Comparison of ENCODE assay signal across 14 cellular contexts in the genomic region with DNA sequence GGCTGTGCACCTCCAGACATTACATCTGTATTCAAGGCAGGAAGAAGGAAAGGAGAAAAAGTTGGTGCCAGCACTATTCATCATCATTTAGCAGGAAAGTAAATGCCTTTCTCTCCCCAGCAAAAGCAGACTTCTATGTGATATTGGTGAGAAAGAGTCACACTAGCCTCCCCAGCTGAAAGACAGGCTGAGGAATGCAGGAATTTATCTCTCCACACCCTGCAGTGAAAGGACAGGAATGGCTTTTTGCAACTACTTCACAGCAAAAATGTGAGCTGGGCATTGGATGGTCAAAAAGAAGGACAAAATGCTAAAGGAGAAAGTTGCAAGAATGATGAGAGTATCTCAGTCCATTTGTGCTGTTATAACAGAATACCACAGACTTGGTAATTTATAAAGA.
"Had no signal": no experiment of that assay in that cellular context is flagged by ENCODE, and none has a peak within 500 bp of the region (broad histone marks: within the 10 kb centered on the region; RNA-seq: fewer than 3 reads in every experiment).

No MANE protein-coding gene starts in this region.

- H3K9me3 ChIP-seq: neutrophil, thoracic aorta had no signal

- H3K4me1 Mint-ChIP-seq: naive thymus-derived CD8-positive, alpha-beta T cell had no signal

- H3K27ac ChIP-seq: heart left ventricle, neutrophil, skin epidermis, stomach, thoracic aorta had no signal

- H3K4me1 ChIP-seq: heart left ventricle, stomach had no signal

- H3K36me3 ChIP-seq: heart left ventricle, neutrophil, stomach, thoracic aorta had no signal

- H3K27ac Mint-ChIP-seq: naive thymus-derived CD8-positive, alpha-beta T cell had no signal

- H3K36me3 Mint-ChIP-seq: naive thymus-derived CD8-positive, alpha-beta T cell had no signal

- H3K27me3 ChIP-seq: heart left ventricle, neutrophil, stomach had no signal

- H3K4me3 ChIP-seq: heart left ventricle, skin epidermis, stomach, thoracic aorta had no signal

- DNase-seq: dermis blood vessel endothelial cell; erythroblast; heart left ventricle; hypothalamus; kidney glomerular epithelial cell; naive thymus-derived CD8-positive, alpha-beta T cell; stimulated activated CD4-positive, alpha-beta T cell treated with anti-CD3 and anti-CD28 coated beads, Interleukin-2, amount 100 ng/mL, for 24 hours; stimulated activated CD4-positive, alpha-beta T cell treated with anti-CD3 and anti-CD28 coated beads, Interleukin-4, amount 100 ng/mL, for 4 hours; stimulated activated naive CD4-positive, alpha-beta T cell; stomach; substantia nigra had no signal

- H3K4me3 Mint-ChIP-seq: naive thymus-derived CD8-positive, alpha-beta T cell had no signal
